Comparison of ENCODE assay signal across 8 cellular contexts in the genomic region with DNA sequence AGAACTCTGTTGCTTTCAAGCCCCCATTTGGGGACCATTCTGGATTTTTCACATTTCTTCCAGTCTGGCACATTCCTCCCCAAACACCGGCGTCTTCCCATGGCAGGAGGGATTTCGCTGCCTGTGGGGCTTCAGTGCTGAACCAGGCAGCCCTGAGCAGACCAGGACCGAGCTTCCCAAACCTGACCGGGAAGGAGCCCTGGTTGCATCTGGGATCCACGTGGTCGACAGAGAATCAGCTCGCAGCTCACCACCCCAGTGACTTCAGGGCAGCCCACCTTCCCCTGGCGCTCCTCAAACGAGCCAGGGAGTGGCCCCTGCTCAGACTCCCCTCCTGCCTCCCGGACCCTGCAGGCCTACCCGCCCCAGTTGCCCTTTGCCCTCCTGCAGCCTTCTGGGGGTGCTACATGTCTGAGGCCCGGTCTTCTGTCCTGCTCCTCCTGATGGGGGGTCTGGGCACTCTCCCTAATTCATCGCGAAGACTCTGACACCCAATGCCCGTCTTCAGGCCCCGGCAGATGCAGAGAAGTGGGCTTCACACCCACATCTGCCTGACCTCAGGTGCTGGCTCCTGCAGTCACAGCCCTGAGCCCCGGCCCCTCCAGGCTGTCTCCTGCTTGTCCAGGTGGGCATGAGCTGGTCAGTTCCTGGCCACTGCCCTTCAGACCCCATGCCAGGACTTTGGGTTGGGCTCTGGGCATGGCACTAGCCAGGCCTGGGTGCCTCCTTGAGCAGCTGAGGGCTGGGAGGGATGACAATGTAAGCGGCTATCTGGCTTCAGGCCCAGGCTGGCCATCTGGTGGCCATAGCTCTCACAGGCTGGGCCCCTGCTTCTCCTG. TPM values are rescaled to one million over a fixed set of nuclear protein-coding genes. Genes with fewer than 3 reads are reported as not detected.
DNase-seq lines count a peak whose midpoint lies in the region; ATAC-seq and TF ChIP-seq lines count a peak whose summit lies in the region.

No MANE protein-coding gene starts in this region.

- H3K9me3 ChIP-seq in heart right ventricle (no peaks in the 10 kb centered on the region), adipocyte (ENCODE audit: control insufficient read depth, low read length) (no peaks in the 10 kb centered on the region), right lobe of liver (no peaks in the 10 kb centered on the region)

- intact Hi-C loops in heart right ventricle (cut with DNase I) (loop anchor here in 1 of 10 donors (10.0 kb wide), 1 partner anchor 96 kb away; no protein-coding TSS in a partner anchor), left ventricle myocardium superior (cut with micrococcal nuclease) (no loop called here), right lobe of liver (cut with DNase I) (no loop called here)

- 70 to 74% methylated on average over 19 of the region's 19 CpGs for WGBS in heart right ventricle, 2 donors
- WGBS in right lobe of liver (ENCODE audit: insufficient coverage, low coverage, low lambda C conversion rate, missing lambda C conversion rate), result 59% methylated on average over 4 of the region's 19 CpGs
- WGBS in urinary bladder, result 67% methylated on average over 19 of the region's 19 CpGs

- DNase-seq in heart right ventricle (no peak), left ventricle myocardium superior (no peak), adipocyte (ENCODE audit: low read depth) (peak; percentile 37), right lobe of liver (peak in 2 of 3 donors; percentile 46 to 57), HUDEP-2 (lab: John Stamatoyannopoulos, UW; ENCODE audit: unreplicated experiment in 76 of 76) (no peak)

- peaks cover 0 to 33% (median 0%) of the 10 kb centered on the region in 7 donors for H3K27me3 ChIP-seq in heart right ventricle
- H3K27me3 ChIP-seq in adipocyte (replicated peaks; ENCODE audit: control insufficient read depth, insufficient read depth, low read length), result peaks cover 4% of the 10 kb centered on the region
- no peaks in the 10 kb centered on the region for H3K27me3 ChIP-seq in right lobe of liver

- peak in 1 of 9 donors; percentile 16 for TF ChIP-seq CTCF in heart right ventricle (IDR thresholded peaks at IDR 0.05)
- no peak for TF ChIP-seq CTCF in right lobe of liver (IDR thresholded peaks at IDR 0.05)

- no peaks in the 10 kb centered on the region for H3K36me3 ChIP-seq in heart right ventricle
- no peaks in the 10 kb centered on the region for H3K36me3 ChIP-seq in adipocyte (ENCODE audit: control insufficient read depth, insufficient read depth, low read length, severe bottlenecking)
- no peaks in the 10 kb centered on the region for H3K36me3 ChIP-seq in right lobe of liver
- no peaks in the 10 kb centered on the region for H3K36me3 ChIP-seq in urinary bladder (ENCODE audit: insufficient read depth)

- H3K4me3 ChIP-seq in heart right ventricle (peak overlapping the region in 7 of 10 donors; percentile 52 to 72 (median 67)), adipocyte (ENCODE audit: low read length) (no peak overlapping the region), right lobe of liver (peak overlapping the region in 1 of 3 donors; percentile 49), urinary bladder (ENCODE audit: low read depth, low read length) (peak overlapping the region; percentile 58)

- H3K9ac ChIP-seq in adipocyte (ENCODE audit: low read length), result no peak overlapping the region

- ATAC-seq in heart right ventricle (no peak), left ventricle myocardium superior (no peak), right lobe of liver (no peak), HG02588 (IDR thresholded peaks at IDR 0.05; ENCODE audit: unreplicated experiment) (no peak), HG03039 (IDR thresholded peaks at IDR 0.05; ENCODE audit: unreplicated experiment) (no peak)

- peak overlapping the region in 2 of 10 donors; percentile 19 to 34 for H3K27ac ChIP-seq in heart right ventricle
- no peak overlapping the region for H3K27ac ChIP-seq in right lobe of liver
- no peak overlapping the region for H3K27ac ChIP-seq in urinary bladder (ENCODE audit: low read depth)

- TF ChIP-seq POLR2A in right lobe of liver (IDR thresholded peaks at IDR 0.05), result no peak

- H3K4me1 ChIP-seq in heart right ventricle, result peaks cover 10 to 36% (median 23%) of the 10 kb centered on the region in 9 donors
- peaks cover 21% of the 10 kb centered on the region for H3K4me1 ChIP-seq in adipocyte (ENCODE audit: control insufficient read depth, insufficient read depth, low read length)
- peaks cover 0 to 12% (median 5%) of the 10 kb centered on the region in 4 donors for H3K4me1 ChIP-seq in right lobe of liver
- no peaks in the 10 kb centered on the region for H3K4me1 ChIP-seq in urinary bladder (ENCODE audit: insufficient read depth)

RNA-seq across cellular contexts. Expression of a gene that starts 26.2 kb away (rescaled TPM):
- not detected for total RNA-seq in heart right ventricle
- polyA plus RNA-seq in heart right ventricle, result not detected
- not detected for total RNA-seq in left ventricle myocardium superior
- total RNA-seq in right lobe of liver, result not detected
- total RNA-seq in urinary bladder, result not detected
- polyA plus RNA-seq in urinary bladder, result not detected

RNA-seq across cellular contexts. Expression of a gene that starts 54.0 kb away (rescaled TPM):
- total RNA-seq in heart right ventricle (100 to 1,000 TPM in 1 of 10 donors, 10 to 100 TPM in 9; 23.2 to 102 (median 65.4) TPM), left ventricle myocardium superior (36.4 TPM), right lobe of liver (10 to 100 TPM; 15.2 to 32.5 (median 24.8) TPM), urinary bladder (37.0 TPM)
- polyA plus RNA-seq in heart right ventricle (10 to 100 TPM; 18.4 to 22.9 TPM), urinary bladder (33.8 TPM)

RNA-seq across cellular contexts. Expression of a gene that starts 54.2 kb away (rescaled TPM):
- total RNA-seq in heart right ventricle (10 to 100 TPM in 5 of 10 donors, 1 to 10 TPM in 5; 7.6 to 13.4 (median 9.9) TPM), left ventricle myocardium superior (8.0 TPM), right lobe of liver (10 to 100 TPM in 2 of 6 experiments, 1 to 10 TPM in 4; 7.2 to 17.7 (median 9.5) TPM), urinary bladder (18.5 TPM)
- polyA plus RNA-seq in heart right ventricle (10 to 100 TPM; 10.4 to 13.0 TPM), urinary bladder (17.4 TPM)

Comparison
In these comparisons a context has a peak if more than half of its experiments do, and no peak if none do; other contexts are left out.
1. DNase-seq: peak in adipocyte (single experiment) and right lobe of liver (2 of 3); none in heart right ventricle (0 of 2), left ventricle myocardium superior (single experiment) and HUDEP-2 (0 of 76).